6 cellular contexts compared by ENCODE assay signal in the genomic region with DNA sequence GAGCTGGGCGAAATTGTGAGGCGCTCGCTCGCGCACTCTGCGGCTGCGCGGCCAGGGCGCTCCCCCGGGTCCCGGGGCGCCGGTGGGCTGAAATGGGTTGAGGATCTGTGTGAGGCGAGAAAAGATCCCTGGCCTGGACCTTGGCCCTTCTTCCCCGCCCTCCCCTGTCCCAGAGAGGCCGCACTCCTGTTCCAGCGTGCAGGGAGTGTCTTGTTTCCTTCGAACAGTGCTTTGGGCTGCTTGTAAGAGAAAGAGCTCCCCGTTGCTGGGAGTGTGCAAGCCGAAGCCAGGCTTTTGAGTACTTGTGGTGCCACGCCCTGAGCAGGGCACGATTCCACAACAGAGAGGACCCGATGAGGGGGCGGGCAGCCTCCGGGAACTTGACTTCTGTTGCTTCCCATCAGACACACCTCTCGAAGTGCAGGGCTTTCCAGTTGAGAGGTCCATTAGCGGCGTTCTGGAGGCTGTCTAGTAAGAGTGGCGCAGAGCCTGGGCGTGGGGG. TPM values are rescaled to one million over a fixed set of nuclear protein-coding genes. Genes with fewer than 3 reads are reported as not detected.
DNase-seq lines count a peak whose midpoint lies in the region; ATAC-seq lines count a peak whose summit lies in the region.

No MANE protein-coding gene starts in this region.

- DNase-seq in NCI-H146 (lab: John Stamatoyannopoulos, UW) = peak; percentile 31
- no peak for DNase-seq in NCI-H146 treated with DMSO at 0.1 percent for 48 hours (lab: John Stamatoyannopoulos, UW; ENCODE audit: unreplicated experiment)
- no peak for DNase-seq in activated CD8-positive, alpha-beta T cell treated with anti-CD3 and anti-CD28 coated beads, Interleukin-2, amount 10 ng/mL, durations not matched to agents 7 days and 5 days
- DNase-seq in memory B cell (ENCODE audit: low spot score in 2 of 2) = no peak
- no peak for DNase-seq in activated CD4-positive, CD25-positive, alpha-beta regulatory T cell (lab: John Stamatoyannopoulos, UW)

- peaks cover 34% of the 10 kb centered on the region for H3K4me1 Mint-ChIP-seq in activated CD8-positive, alpha-beta T cell treated with anti-CD3 and anti-CD28 coated beads, Interleukin-2, amount 10 ng/mL, durations not matched to agents 7 days and 5 days (ENCODE audit: low read depth)
- H3K4me1 Mint-ChIP-seq in memory B cell = peaks cover 15% of the 10 kb centered on the region

- no peaks in the 10 kb centered on the region for H3K27me3 Mint-ChIP-seq in activated CD8-positive, alpha-beta T cell treated with anti-CD3 and anti-CD28 coated beads, Interleukin-2, amount 10 ng/mL, durations not matched to agents 7 days and 5 days (ENCODE audit: low read depth)
- H3K27me3 Mint-ChIP-seq in memory B cell = no peaks in the 10 kb centered on the region

- POLR2A ChIA-PET in activated CD8-positive, alpha-beta T cell treated with anti-CD3 and anti-CD28 coated beads, Interleukin-2, amount 10 ng/mL, durations not matched to agents 7 days and 5 days (lab: Charles Lee) = interaction anchor here (0.5 to 1.5 kb wide), 7 partner anchors 8 to 199 kb away, joined by 3 to 7 read pairs (median 3); partner anchors contain the start of genes MIGA2 and PTPA

- H3K4me3 Mint-ChIP-seq in activated CD8-positive, alpha-beta T cell treated with anti-CD3 and anti-CD28 coated beads, Interleukin-2, amount 10 ng/mL, durations not matched to agents 7 days and 5 days = peak overlapping the region; percentile 91
- H3K4me3 Mint-ChIP-seq in memory B cell = peak overlapping the region; percentile 80

- CTCF ChIA-PET in activated CD8-positive, alpha-beta T cell treated with anti-CD3 and anti-CD28 coated beads, Interleukin-2, amount 10 ng/mL, durations not matched to agents 7 days and 5 days (lab: Charles Lee) = interaction anchor here (1.5 to 2.0 kb wide), 3 partner anchors 11 to 61 kb away, joined by 4 to 5 read pairs (median 5); no protein-coding TSS in a partner anchor

- no peak for ATAC-seq in activated CD8-positive, alpha-beta T cell treated with anti-CD3 and anti-CD28 coated beads, Interleukin-2, amount 10 ng/mL, durations not matched to agents 7 days and 5 days
- no peak for ATAC-seq in memory B cell (ENCODE audit: low read depth)
- ATAC-seq in HG03342 (IDR thresholded peaks at IDR 0.05; ENCODE audit: unreplicated experiment) = no peak

- peak overlapping the region; percentile 79 for H3K27ac Mint-ChIP-seq in activated CD8-positive, alpha-beta T cell treated with anti-CD3 and anti-CD28 coated beads, Interleukin-2, amount 10 ng/mL, durations not matched to agents 7 days and 5 days
- H3K27ac Mint-ChIP-seq in memory B cell = peak overlapping the region; percentile 10

- H3K9me3 Mint-ChIP-seq in activated CD8-positive, alpha-beta T cell treated with anti-CD3 and anti-CD28 coated beads, Interleukin-2, amount 10 ng/mL, durations not matched to agents 7 days and 5 days (ENCODE audit: insufficient read depth) = no peaks in the 10 kb centered on the region
- no peaks in the 10 kb centered on the region for H3K9me3 Mint-ChIP-seq in memory B cell

- H3K36me3 Mint-ChIP-seq in activated CD8-positive, alpha-beta T cell treated with anti-CD3 and anti-CD28 coated beads, Interleukin-2, amount 10 ng/mL, durations not matched to agents 7 days and 5 days (ENCODE audit: low read depth) = peaks cover 5% of the 10 kb centered on the region
- H3K36me3 Mint-ChIP-seq in memory B cell = peaks cover 3% of the 10 kb centered on the region

RNA-seq across cellular contexts. Expression of gene DOLPP1, which starts 0.5 kb away (rescaled TPM):
- total RNA-seq in activated CD8-positive, alpha-beta T cell treated with anti-CD3 and anti-CD28 coated beads, Interleukin-2, amount 10 ng/mL, durations not matched to agents 7 days and 5 days = 10 to 100 TPM; 15.9 to 18.8 TPM

RNA-seq across cellular contexts. Expression of gene CRAT, which starts 29.2 kb away (rescaled TPM):
- 10 to 100 TPM; 21.9 to 22.2 TPM for total RNA-seq in activated CD8-positive, alpha-beta T cell treated with anti-CD3 and anti-CD28 coated beads, Interleukin-2, amount 10 ng/mL, durations not matched to agents 7 days and 5 days

RNA-seq across cellular contexts. Expression of gene PTPA, which starts 29.8 kb away (rescaled TPM):
- 100 to 1,000 TPM; 114 to 125 TPM for total RNA-seq in activated CD8-positive, alpha-beta T cell treated with anti-CD3 and anti-CD28 coated beads, Interleukin-2, amount 10 ng/mL, durations not matched to agents 7 days and 5 days

RNA-seq across cellular contexts. Expression of gene MIGA2, which starts 45.0 kb away (rescaled TPM):
- total RNA-seq in activated CD8-positive, alpha-beta T cell treated with anti-CD3 and anti-CD28 coated beads, Interleukin-2, amount 10 ng/mL, durations not matched to agents 7 days and 5 days = 10 to 100 TPM; 38.3 to 45.6 TPM

RNA-seq across cellular contexts. Expression of gene SH3GLB2, which starts 53.3 kb away (rescaled TPM):
- total RNA-seq in activated CD8-positive, alpha-beta T cell treated with anti-CD3 and anti-CD28 coated beads, Interleukin-2, amount 10 ng/mL, durations not matched to agents 7 days and 5 days = 100 to 1,000 TPM; 107 to 109 TPM
